ENCODE assay signal across 9 cellular contexts in the genomic region with DNA sequence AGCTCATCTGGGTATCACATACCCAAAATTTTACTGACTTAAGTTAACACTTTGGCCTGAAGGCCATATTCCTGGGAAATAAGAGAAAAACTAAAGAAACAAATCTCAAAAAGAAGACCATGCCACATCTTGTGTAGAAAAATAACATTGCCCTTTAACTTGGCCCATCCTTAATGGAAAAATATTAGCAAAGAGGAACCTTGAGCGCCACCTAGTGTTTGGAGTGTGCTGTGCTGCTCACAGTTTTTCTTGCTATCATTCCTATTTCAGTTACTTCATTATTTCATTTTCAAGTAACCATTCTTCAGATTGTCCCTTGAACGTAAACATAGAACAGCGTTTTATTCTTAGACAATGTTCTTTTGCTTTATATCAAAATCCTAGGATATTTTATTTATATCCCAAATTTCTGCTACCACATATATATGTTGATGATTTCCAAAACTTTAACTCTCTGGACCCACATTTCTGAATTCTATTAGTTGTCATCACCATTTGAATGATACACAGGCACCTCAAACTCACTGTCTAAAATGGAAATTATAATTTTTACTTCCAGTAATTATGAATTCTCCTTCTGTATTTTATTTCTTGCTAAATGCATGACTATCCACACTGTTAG.
A peak's percentile ranks its signal among the peaks of the same experiment; 100 is the strongest.
DNase-seq lines count a peak whose midpoint lies in the region; ATAC-seq and TF ChIP-seq lines count a peak whose summit lies in the region.
"Had no signal": no experiment of that assay in that cellular context is flagged by ENCODE, and none has a peak within 500 bp of the region (broad histone marks: within the 10 kb centered on the region; RNA-seq: fewer than 3 reads in every experiment).

No MANE protein-coding gene starts in this region.

- H3K4me3 ChIP-seq in ascending aorta, result no peak overlapping the region

- ATAC-seq in GM19023 (IDR thresholded peaks at IDR 0.05; ENCODE audit: unreplicated experiment) (peak; percentile 80), HG03354 (IDR thresholded peaks at IDR 0.05; ENCODE audit: poor library complexity, severe bottlenecking, unreplicated experiment) (peak; percentile 96), GM19397 (IDR thresholded peaks at IDR 0.05; ENCODE audit: unreplicated experiment) (no peak)
- ATAC-seq: stimulated activated naive CD8-positive, alpha-beta T cell treated with anti-CD3 and anti-CD28 coated beads, Interleukin-15, amount 100 ng/mL, for 72 hours had no signal

- H3K36me3 Mint-ChIP-seq in immature natural killer cell, result peaks cover 0 to 3% (median 0%) of the 10 kb centered on the region in 3 donors

- no peaks in the 10 kb centered on the region for H3K9me3 ChIP-seq in ascending aorta

- H3K4me3 Mint-ChIP-seq in immature natural killer cell, result no peak overlapping the region
- H3K4me3 Mint-ChIP-seq: stimulated activated naive CD8-positive, alpha-beta T cell treated with anti-CD3 and anti-CD28 coated beads, Interleukin-15, amount 100 ng/mL, for 72 hours had no signal

- H3K4me1 Mint-ChIP-seq in immature natural killer cell, result no peaks in the 10 kb centered on the region
- H3K4me1 Mint-ChIP-seq: stimulated activated naive CD8-positive, alpha-beta T cell treated with anti-CD3 and anti-CD28 coated beads, Interleukin-15, amount 100 ng/mL, for 72 hours had no signal

- TF ChIP-seq CTCF in ascending aorta (IDR thresholded peaks at IDR 0.05), result peak in 2 of 3 experiments; percentile 76 to 84

- intact Hi-C loops in ascending aorta (cut with DNase I), result no loop called here

- H3K27ac Mint-ChIP-seq in immature natural killer cell, result no peak overlapping the region
- H3K27ac Mint-ChIP-seq: stimulated activated naive CD8-positive, alpha-beta T cell treated with anti-CD3 and anti-CD28 coated beads, Interleukin-15, amount 100 ng/mL, for 72 hours had no signal

- DNase-seq in D341Med (ENCODE audit: low spot score), result peak; percentile 53
- DNase-seq in NCI-H82 treated with DMSO at 0.1 percent for 48 hours (lab: John Stamatoyannopoulos, UW; ENCODE audit: unreplicated experiment), result peak; percentile 34
- DNase-seq in ascending aorta (ENCODE audit: low spot score in 2 of 2), result no peak
- DNase-seq in immature natural killer cell, result peak in 2 of 3 donors; percentile 2 to 4
- DNase-seq in stimulated activated CD4-positive, alpha-beta T cell treated with anti-CD3 and anti-CD28 coated beads, Interleukin-4, amount 100 ng/mL, for 48 hours (ENCODE audit: low read depth in 2 of 2), result peak; percentile 3 to 14

- no peak overlapping the region for H3K27ac ChIP-seq in ascending aorta

- peaks cover 0 to 8% (median 2%) of the 10 kb centered on the region in 6 donors for H3K9me3 Mint-ChIP-seq in immature natural killer cell
- H3K9me3 Mint-ChIP-seq: stimulated activated naive CD8-positive, alpha-beta T cell treated with anti-CD3 and anti-CD28 coated beads, Interleukin-15, amount 100 ng/mL, for 72 hours had no signal

- H3K36me3 ChIP-seq in ascending aorta, result no peaks in the 10 kb centered on the region

- H3K4me1 ChIP-seq in ascending aorta, result no peaks in the 10 kb centered on the region

- H3K27me3 ChIP-seq in ascending aorta, result no peaks in the 10 kb centered on the region

- H3K27me3 Mint-ChIP-seq in immature natural killer cell (ENCODE audit: low read depth in 3 of 3), result peaks cover 0 to 3% (median 0%) of the 10 kb centered on the region in 3 donors
- H3K27me3 Mint-ChIP-seq: stimulated activated naive CD8-positive, alpha-beta T cell treated with anti-CD3 and anti-CD28 coated beads, Interleukin-15, amount 100 ng/mL, for 72 hours had no signal

Comparison
In these comparisons a context has a peak if more than half of its experiments do, and no peak if none do; other contexts are left out.
1. DNase-seq: peak in D341Med (single experiment), NCI-H82 treated with DMSO at 0.1 percent for 48 hours (single experiment), immature natural killer cell (2 of 3) and stimulated activated CD4-positive, alpha-beta T cell treated with anti-CD3 and anti-CD28 coated beads, Interleukin-4, amount 100 ng/mL, for 48 hours (2 of 2); none in ascending aorta (0 of 2).